In genomic region chr6:14454467-14454763, GRCh38 we compare ENCODE assay signal across 11 cellular contexts.
DNase-seq lines count a peak whose midpoint lies in the region; ATAC-seq lines count a peak whose summit lies in the region.
"Had no signal": no experiment of that assay in that cellular context is flagged by ENCODE, and none has a peak within 500 bp of the region (broad histone marks: within the 10 kb centered on the region; RNA-seq: fewer than 3 reads in every experiment).

No MANE protein-coding gene starts in this region.

- no peaks in the 10 kb centered on the region for H3K36me3 Mint-ChIP-seq in activated T-cell treated with anti-CD3 and anti-CD28 coated beads, Interleukin-2, amount 50 U/mL, for 4 hours (ENCODE audit: insufficient read depth)
- H3K36me3 Mint-ChIP-seq in naive thymus-derived CD8-positive, alpha-beta T cell = no peaks in the 10 kb centered on the region

- ATAC-seq in activated T-cell treated with anti-CD3 and anti-CD28 coated beads, Interleukin-2, amount 50 U/mL, for 4 hours = no peak
- peak; percentile 42 to 52 for ATAC-seq in naive thymus-derived CD8-positive, alpha-beta T cell
- no peak for ATAC-seq in HG02840 (IDR thresholded peaks at IDR 0.05; ENCODE audit: low FRiP score, unreplicated experiment)

- DNase-seq in COR-L47 (lab: John Stamatoyannopoulos, UW) (peak; percentile 82), NCI-H2171 treated with DMSO at 0.1 percent for 48 hours (lab: John Stamatoyannopoulos, UW) (peak; percentile 55), HUDEP-2 (lab: John Stamatoyannopoulos, UW; ENCODE audit: unreplicated experiment in 76 of 76) (no peak), nucleus accumbens (lab: John Stamatoyannopoulos, UW) (no peak), GM19240 (ENCODE audit: insufficient read length, low spot score) (no peak)
- peak; percentile 21 for DNase-seq in activated T-cell treated with anti-CD3 and anti-CD28 coated beads, Interleukin-2, amount 50 U/mL, for 4 hours
- peak in 8 of 10 donors; percentile 3 to 74 (median 41) for DNase-seq in naive thymus-derived CD8-positive, alpha-beta T cell
- DNase-seq: adrenal gland, Calu3, T-helper 9 cell had no signal

- H3K27ac Mint-ChIP-seq in naive thymus-derived CD8-positive, alpha-beta T cell = peak overlapping the region in 5 of 10 donors; percentile 41 to 73 (median 53)

- H3K4me3 Mint-ChIP-seq in activated T-cell treated with anti-CD3 and anti-CD28 coated beads, Interleukin-2, amount 50 U/mL, for 4 hours = no peak overlapping the region
- peak overlapping the region in 8 of 10 donors; percentile 7 to 75 (median 58) for H3K4me3 Mint-ChIP-seq in naive thymus-derived CD8-positive, alpha-beta T cell

- H3K4me1 Mint-ChIP-seq in activated T-cell treated with anti-CD3 and anti-CD28 coated beads, Interleukin-2, amount 50 U/mL, for 4 hours (ENCODE audit: low read depth) = peaks cover 55% of the 10 kb centered on the region
- peaks cover 28 to 61% (median 58%) of the 10 kb centered on the region in 4 donors for H3K4me1 Mint-ChIP-seq in naive thymus-derived CD8-positive, alpha-beta T cell

- H3K9me3 Mint-ChIP-seq in activated T-cell treated with anti-CD3 and anti-CD28 coated beads, Interleukin-2, amount 50 U/mL, for 4 hours = no peaks in the 10 kb centered on the region
- no peaks in the 10 kb centered on the region for H3K9me3 Mint-ChIP-seq in naive thymus-derived CD8-positive, alpha-beta T cell

- POLR2A ChIA-PET in naive thymus-derived CD8-positive, alpha-beta T cell (lab: Charles Lee) = interaction anchor here (0.6 to 1.0 kb wide), 3 partner anchors 17 to 226 kb away, joined by 3 to 4 read pairs (median 4); no protein-coding TSS in a partner anchor

- H3K27me3 Mint-ChIP-seq in activated T-cell treated with anti-CD3 and anti-CD28 coated beads, Interleukin-2, amount 50 U/mL, for 4 hours (ENCODE audit: low read depth) = no peaks in the 10 kb centered on the region
- H3K27me3 Mint-ChIP-seq in naive thymus-derived CD8-positive, alpha-beta T cell = no peaks in the 10 kb centered on the region

Comparison
In these comparisons a context has a peak if more than half of its experiments do, and no peak if none do; other contexts are left out.
1. DNase-seq: peak in COR-L47 (single experiment), NCI-H2171 treated with DMSO at 0.1 percent for 48 hours (single experiment), activated T-cell treated with anti-CD3 and anti-CD28 coated beads, Interleukin-2, amount 50 U/mL, for 4 hours (single experiment) and naive thymus-derived CD8-positive, alpha-beta T cell (8 of 10); none in HUDEP-2 (0 of 76), nucleus accumbens (0 of 56) and GM19240 (single experiment).
2. ATAC-seq: peak in naive thymus-derived CD8-positive, alpha-beta T cell (2 of 2); none in activated T-cell treated with anti-CD3 and anti-CD28 coated beads, Interleukin-2, amount 50 U/mL, for 4 hours (0 of 2) and HG02840 (single experiment).